ENCODE assay signal across 16 cellular contexts in the genomic region with DNA sequence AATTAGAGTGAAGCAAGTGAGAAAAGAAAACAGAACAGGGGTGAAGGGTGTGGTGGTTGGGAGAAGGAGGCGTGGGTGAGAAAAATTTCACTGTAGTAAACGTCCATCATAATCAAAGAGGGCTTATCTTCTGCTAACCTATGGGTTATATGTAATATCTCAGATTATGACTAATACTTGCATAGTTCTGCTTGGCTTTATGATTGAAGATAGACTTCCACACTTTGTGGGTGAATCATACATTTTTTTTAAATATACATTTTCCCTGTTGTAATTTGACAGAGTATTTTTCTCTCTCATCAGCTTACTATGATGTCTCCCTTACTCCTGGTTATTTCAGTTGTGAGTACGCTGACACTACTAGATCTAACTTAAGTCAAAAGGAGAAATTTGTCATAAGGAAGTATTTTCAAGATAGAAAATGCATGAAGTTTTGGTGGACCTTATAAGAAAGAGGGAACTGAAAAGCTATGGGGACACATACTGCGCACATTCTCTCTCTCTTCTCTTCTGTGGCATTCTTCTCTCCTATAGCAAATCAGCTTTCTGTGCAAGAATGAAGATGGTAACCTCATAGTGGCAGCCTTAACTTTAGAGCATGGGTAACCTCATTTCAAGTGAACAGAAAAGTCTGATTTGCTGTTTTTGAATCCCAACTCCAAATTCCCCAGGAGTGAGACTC. TPM values are rescaled to one million over a fixed set of nuclear protein-coding genes. Genes with fewer than 3 reads are reported as not detected.
A peak's percentile ranks its signal among the peaks of the same experiment; 100 is the strongest.
DNase-seq lines count a peak whose midpoint lies in the region; ATAC-seq, FAIRE-seq and TF ChIP-seq lines count a peak whose summit lies in the region.
"Had no signal": no experiment of that assay in that cellular context is flagged by ENCODE, and none has a peak within 500 bp of the region (broad histone marks: within the 10 kb centered on the region; RNA-seq: fewer than 3 reads in every experiment).

No MANE protein-coding gene starts in this region.

- peaks cover 39% of the 10 kb centered on the region for H3K4me1 ChIP-seq in OCI-LY3 (ENCODE audit: low read length)

- no peaks in the 10 kb centered on the region for H3K36me3 ChIP-seq in OCI-LY3 (replicated peaks; ENCODE audit: low read depth, low read length)
- no peaks in the 10 kb centered on the region for H3K36me3 ChIP-seq in bronchial epithelial cell (ENCODE audit: control insufficient read depth, insufficient read depth, low read length)
- H3K36me3 ChIP-seq: pancreas had no signal

- DNase-seq in activated T-cell treated with anti-CD3 and anti-CD28 coated beads, Interleukin-2, amount 50 U/mL, for 72 hours: peak in 1 of 2 donors; percentile 19
- DNase-seq in activated T-cell treated with anti-CD3 and anti-CD28 coated beads for 4 hours: no peak
- peak; percentile 80 for DNase-seq in bronchial epithelial cell (ENCODE audit: low read depth)
- no peak for DNase-seq in stimulated activated naive CD8-positive, alpha-beta T cell treated with anti-CD3 and anti-CD28 coated beads, Interleukin-15, amount 100 ng/mL, for 72 hours
- DNase-seq in HFFc6: no peak
- DNase-seq in NCI-H69 (lab: John Stamatoyannopoulos, UW): no peak
- DNase-seq: activated CD4-positive, alpha-beta T cell treated with anti-CD3 and anti-CD28 coated beads, Interleukin-2, amount 50 U/mL, for 1 hour; activated gamma-delta T cell treated with Interleukin-2 at 50 U/mL for 16 hours; central memory CD4-positive, alpha-beta T cell; glutamatergic neuron; islet precursor cell; midbrain; NCI-H2029 treated with DMSO at 0.1 percent for 48 hours; pancreas had no signal

- peak; percentile 10 to 20 for ATAC-seq in activated T-cell treated with anti-CD3 and anti-CD28 coated beads, Interleukin-2, amount 50 U/mL, for 72 hours (replicated peaks in 1 of 2)
- no peak for ATAC-seq in stimulated activated naive CD8-positive, alpha-beta T cell treated with anti-CD3 and anti-CD28 coated beads, Interleukin-15, amount 100 ng/mL, for 72 hours
- no peak for ATAC-seq in GM18907 (IDR thresholded peaks at IDR 0.05; ENCODE audit: unreplicated experiment)
- ATAC-seq: pancreas had no signal

- peak overlapping the region; percentile 54 to 77 for H3K4me3 Mint-ChIP-seq in activated T-cell treated with anti-CD3 and anti-CD28 coated beads, Interleukin-2, amount 50 U/mL, for 72 hours
- H3K4me3 Mint-ChIP-seq in stimulated activated naive CD8-positive, alpha-beta T cell treated with anti-CD3 and anti-CD28 coated beads, Interleukin-15, amount 100 ng/mL, for 72 hours: peak overlapping the region; percentile 14 to 54
- H3K4me3 Mint-ChIP-seq in HFFc6: no peak overlapping the region

- peaks cover 0 to 2% of the 10 kb centered on the region in 2 donors for H3K36me3 Mint-ChIP-seq in activated T-cell treated with anti-CD3 and anti-CD28 coated beads, Interleukin-2, amount 50 U/mL, for 72 hours (ENCODE audit: insufficient read depth in 2 of 2)
- no peaks in the 10 kb centered on the region for H3K36me3 Mint-ChIP-seq in HFFc6 (ENCODE audit: low read depth)

- no peak overlapping the region for H2AFZ ChIP-seq in OCI-LY3 (ENCODE audit: low read depth, low read length)

- peak overlapping the region; percentile 37 for H3K27ac ChIP-seq in OCI-LY3 (ENCODE audit: low read length)
- H3K27ac ChIP-seq: pancreas had no signal

- H3K27me3 ChIP-seq in OCI-LY3 (ENCODE audit: low read depth, low read length) (no peaks in the 10 kb centered on the region), bronchial epithelial cell (ENCODE audit: control insufficient read depth, insufficient read depth, low read length) (no peaks in the 10 kb centered on the region)
- H3K27me3 ChIP-seq: pancreas had no signal

- TF ChIP-seq CTCF in OCI-LY3 (IDR thresholded peaks at IDR 0.05; ENCODE audit: low read depth, low read length) (no peak), bronchial epithelial cell (IDR thresholded peaks at IDR 0.05; ENCODE audit: insufficient read depth, low read length, severe bottlenecking) (no peak), HFFc6 (IDR thresholded peaks at IDR 0.05) (no peak)

- no peaks in the 10 kb centered on the region for H3K9me3 Mint-ChIP-seq in activated T-cell treated with anti-CD3 and anti-CD28 coated beads, Interleukin-2, amount 50 U/mL, for 72 hours
- H3K9me3 Mint-ChIP-seq in stimulated activated naive CD8-positive, alpha-beta T cell treated with anti-CD3 and anti-CD28 coated beads, Interleukin-15, amount 100 ng/mL, for 72 hours: no peaks in the 10 kb centered on the region
- no peaks in the 10 kb centered on the region for H3K9me3 Mint-ChIP-seq in HFFc6

- FAIRE-seq in bronchial epithelial cell (lab: Jason Lieb, UNC): no peak
- FAIRE-seq: pancreas had no signal

- no peaks in the 10 kb centered on the region for H3K9me3 ChIP-seq in OCI-LY3 (ENCODE audit: insufficient read depth, low read length)
- H3K9me3 ChIP-seq: pancreas had no signal

- H3K4me3 ChIP-seq in OCI-LY3 (ENCODE audit: low read length): peak overlapping the region; percentile 9
- no peak overlapping the region for H3K4me3 ChIP-seq in bronchial epithelial cell (ENCODE audit: low read depth, low read length)
- H3K4me3 ChIP-seq: pancreas had no signal

- H3K4me2 ChIP-seq in OCI-LY3 (ENCODE audit: low read length): peak overlapping the region; percentile 49

- no peaks in the 10 kb centered on the region for H3K27me3 Mint-ChIP-seq in activated T-cell treated with anti-CD3 and anti-CD28 coated beads, Interleukin-2, amount 50 U/mL, for 72 hours (ENCODE audit: low read depth)
- no peaks in the 10 kb centered on the region for H3K27me3 Mint-ChIP-seq in stimulated activated naive CD8-positive, alpha-beta T cell treated with anti-CD3 and anti-CD28 coated beads, Interleukin-15, amount 100 ng/mL, for 72 hours
- H3K27me3 Mint-ChIP-seq in HFFc6 (ENCODE audit: insufficient read depth): peaks cover 2% of the 10 kb centered on the region; the same call in 1 of the 2 replicates

- peaks cover 54% of the 10 kb centered on the region for H3K4me1 Mint-ChIP-seq in activated T-cell treated with anti-CD3 and anti-CD28 coated beads, Interleukin-2, amount 50 U/mL, for 72 hours (ENCODE audit: low read depth)
- H3K4me1 Mint-ChIP-seq in stimulated activated naive CD8-positive, alpha-beta T cell treated with anti-CD3 and anti-CD28 coated beads, Interleukin-15, amount 100 ng/mL, for 72 hours: peaks cover 57% of the 10 kb centered on the region
- peaks cover 28% of the 10 kb centered on the region for H3K4me1 Mint-ChIP-seq in HFFc6 (ENCODE audit: low read depth)

- no peaks in the 10 kb centered on the region for H4K20me1 ChIP-seq in OCI-LY3 (ENCODE audit: insufficient read depth, low read length)

- no peak overlapping the region for H3K9ac ChIP-seq in OCI-LY3 (ENCODE audit: low read length)

- H3K27ac Mint-ChIP-seq in activated T-cell treated with anti-CD3 and anti-CD28 coated beads, Interleukin-2, amount 50 U/mL, for 72 hours: peak overlapping the region; percentile 86
- peak overlapping the region; percentile 45 to 85 for H3K27ac Mint-ChIP-seq in stimulated activated naive CD8-positive, alpha-beta T cell treated with anti-CD3 and anti-CD28 coated beads, Interleukin-15, amount 100 ng/mL, for 72 hours
- H3K27ac Mint-ChIP-seq in HFFc6: no peak overlapping the region

- no peaks in the 10 kb centered on the region for H3K79me2 ChIP-seq in OCI-LY3 (ENCODE audit: low read length)

RNA-seq across cellular contexts. Expression of a gene that starts 4.9 kb away (rescaled TPM):
- 10 to 100 TPM; 30.3 to 31.9 TPM for total RNA-seq in activated T-cell treated with anti-CD3 and anti-CD28 coated beads, Interleukin-2, amount 50 U/mL, for 72 hours
- total RNA-seq in bronchial epithelial cell: 9.0 and 15.5 TPM in 2 replicates
- 1 to 10 TPM; 5.0 to 6.5 (median 6.0) TPM for total RNA-seq in HFFc6 (2021; fragmentation: NEBNext Ultra II Directional; extraction: Animal tissue kit (Norgen Biotek cat#: 25700))

Comparison
In these comparisons a context has a peak if more than half of its experiments do, and no peak if none do; other contexts are left out.
1. ATAC-seq: peak in activated T-cell treated with anti-CD3 and anti-CD28 coated beads, Interleukin-2, amount 50 U/mL, for 72 hours (2 of 2); none in stimulated activated naive CD8-positive, alpha-beta T cell treated with anti-CD3 and anti-CD28 coated beads, Interleukin-15, amount 100 ng/mL, for 72 hours (single experiment) and GM18907 (single experiment).